ENCODE assay signal across 22 cellular contexts in the genomic region with DNA sequence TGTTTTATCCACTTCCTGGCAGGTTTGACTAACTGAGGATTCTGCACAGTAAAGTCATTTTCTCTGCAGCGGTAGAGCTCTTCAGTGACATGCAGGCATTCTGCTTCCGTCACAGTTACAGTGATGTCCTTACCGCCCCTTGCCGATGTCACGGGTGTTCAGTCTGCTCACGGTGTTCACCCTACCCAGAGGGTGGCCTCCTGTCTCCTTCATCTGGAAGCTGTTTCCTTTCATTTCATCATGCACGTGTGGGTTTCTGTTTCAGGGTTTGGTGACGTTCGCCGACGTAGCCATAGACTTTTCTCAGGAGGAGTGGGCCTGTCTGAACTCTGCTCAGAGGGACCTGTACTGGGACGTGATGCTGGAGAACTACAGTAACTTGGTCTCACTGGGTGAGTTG. TPM values are rescaled to one million over a fixed set of nuclear protein-coding genes. Genes with fewer than 3 reads are reported as not detected.
A peak's percentile ranks its signal among the peaks of the same experiment; 100 is the strongest.
DNase-seq lines count a peak whose midpoint lies in the region; ATAC-seq, FAIRE-seq and TF ChIP-seq lines count a peak whose summit lies in the region.
"Had no signal": no experiment of that assay in that cellular context is flagged by ENCODE, and none has a peak within 500 bp of the region (broad histone marks: within the 10 kb centered on the region; RNA-seq: fewer than 3 reads in every experiment).

No MANE protein-coding gene starts in this region.

- no peaks in the 10 kb centered on the region for H3K9me1 ChIP-seq in K562 (ENCODE audit: control insufficient read depth, insufficient read depth, low read length)

- H3K4me1 Mint-ChIP-seq in natural killer cell, result peaks cover 0 to 11% of the 10 kb centered on the region in 2 donors
- peaks cover 5% of the 10 kb centered on the region in 2 donors for H3K4me1 Mint-ChIP-seq in natural killer cell treated with Interleukin-12 subunit alpha and Interleukin-12 subunit beta and Interleukin-15 and Interleukin-18, amount 100 ng/mL, for 72 hours (ENCODE audit: low read depth in 2 of 2)
- H3K4me1 Mint-ChIP-seq in neural crest cell, result no peaks in the 10 kb centered on the region

- intact Hi-C loops in natural killer cell (cut with micrococcal nuclease) (no loop called here), K562 (cut with micrococcal nuclease) (no loop called here)

- H3K9ac ChIP-seq in K562 (ENCODE audit: insufficient read depth in 1 of 2, low read depth in 2 of 2, low read length in 2 of 2), result no peak overlapping the region

- no peak for TF ChIP-seq RAD21 in K562 (CRISPR knock-in tag; conservative IDR thresholded peaks at IDR 0.05 in 1 of 2, IDR thresholded peaks at IDR 0.05 in 1 of 2)

- BruUV-seq in K562 (replicated peaks; lab: Mats Ljungman, UMichigan), result no TSS peak

- H3K9me3 ChIP-seq in K562 (replicated peaks; ENCODE audit: control insufficient read depth, insufficient read depth, low read depth, low read length), result no peaks in the 10 kb centered on the region

- no peak overlapping the region for H3K4me3 ChIP-seq in K562

- DNase-seq in natural killer cell (no peak), K562 (ENCODE audit: extremely low read depth in 1 of 4, low spot score in 3 of 4) (no peak), neural crest cell (ENCODE audit: low read depth, low spot score) (no peak), Kasumi-1 (lab: John Stamatoyannopoulos, UW) (no peak), HPDE6-E6E7 (ENCODE audit: extremely low spot score) (no peak)
- no peak for DNase-seq in natural killer cell treated with Interleukin-12 subunit alpha and Interleukin-12 subunit beta and Interleukin-15 and Interleukin-18, amount 100 ng/mL, for 72 hours (ENCODE audit: low spot score)
- DNase-seq: EL, GF-D8, KBM-7, NCI-H1105, NCI-H146, NCI-H2029 treated with DMSO at 0.1 percent for 48 hours, NCI-H226, NCI-H510A treated with DMSO at 0.1 percent for 48 hours, NCI-H774 had no signal

- H3K27me3 Mint-ChIP-seq in natural killer cell (ENCODE audit: low read depth in 2 of 2) (no peaks in the 10 kb centered on the region), neural crest cell (ENCODE audit: low read depth) (no peaks in the 10 kb centered on the region)
- no peaks in the 10 kb centered on the region for H3K27me3 Mint-ChIP-seq in natural killer cell treated with Interleukin-12 subunit alpha and Interleukin-12 subunit beta and Interleukin-15 and Interleukin-18, amount 100 ng/mL, for 72 hours

- H3K4me3 Mint-ChIP-seq in natural killer cell, result peak overlapping the region; percentile 2
- H3K4me3 Mint-ChIP-seq in natural killer cell treated with Interleukin-12 subunit alpha and Interleukin-12 subunit beta and Interleukin-15 and Interleukin-18, amount 100 ng/mL, for 72 hours, result no peak overlapping the region
- H3K4me3 Mint-ChIP-seq in neural crest cell, result no peak overlapping the region

- 2% methylated on average over 12 of the region's 12 CpGs for WGBS in K562 (ENCODE audit: insufficient coverage, low coverage, missing lambda C conversion rate)

- H3K9me3 Mint-ChIP-seq in natural killer cell, result peaks cover 0 to 2% of the 10 kb centered on the region in 2 donors
- peaks cover 9% of the 10 kb centered on the region for H3K9me3 Mint-ChIP-seq in natural killer cell treated with Interleukin-12 subunit alpha and Interleukin-12 subunit beta and Interleukin-15 and Interleukin-18, amount 100 ng/mL, for 72 hours
- H3K9me3 Mint-ChIP-seq in neural crest cell, result peaks cover 3% of the 10 kb centered on the region

- no peak for TF ChIP-seq CTCF in natural killer cell (IDR thresholded peaks at IDR 0.05)
- TF ChIP-seq CTCF in K562 (IDR thresholded peaks at IDR 0.05 in 2 of 3, conservative IDR thresholded peaks at IDR 0.05 in 1 of 3; ENCODE audit: insufficient read depth in 2 of 3, low read depth in 1 of 3, low read length in 3 of 3), result no peak
- TF ChIP-seq CTCF in neural crest cell (conservative IDR thresholded peaks at IDR 0.05), result no peak

- peak; percentile 53; the same call in 1 of the 2 replicates for TF ChIP-seq EP300 in K562 (IDR thresholded peaks at IDR 0.05; ENCODE audit: low read length)

- POLR2A ChIA-PET in K562 (lab: Yijun Ruan, JAX), result no interaction called here

- no peaks in the 10 kb centered on the region for H4K20me1 ChIP-seq in K562 (replicated peaks; ENCODE audit: control insufficient read depth, insufficient read depth, low read length)

- H3K4me1 ChIP-seq in K562 (replicated peaks in 1 of 2; ENCODE audit: control insufficient read depth in 2 of 2, insufficient read depth in 2 of 2, low read length in 2 of 2), result no peaks in the 10 kb centered on the region; a peak in 1 of 5 replicates

- H2AFZ ChIP-seq in K562 (ENCODE audit: low read depth, low read length), result no peak overlapping the region

- CTCF ChIA-PET in K562 (lab: Yijun Ruan, JAX; ENCODE audit: low intra/inter-chr PET ratio), result no interaction called here

- FAIRE-seq in K562 (lab: Jason Lieb, UNC), result no peak
- FAIRE-seq: A204.1, GM19239, H54 had no signal

- in situ Hi-C loops in K562 (cut with MboI), result no loop called here

- H3K27ac ChIP-seq in K562 (ENCODE audit: extremely low read depth, low read depth, low read length), result no peak overlapping the region
- H3K27ac ChIP-seq: C4-2B had no signal

- H3K36me3 Mint-ChIP-seq in natural killer cell (peaks cover 22% of the 10 kb centered on the region), neural crest cell (ENCODE audit: low read depth) (peaks cover 30% of the 10 kb centered on the region)
- H3K36me3 Mint-ChIP-seq in natural killer cell treated with Interleukin-12 subunit alpha and Interleukin-12 subunit beta and Interleukin-15 and Interleukin-18, amount 100 ng/mL, for 72 hours, result peaks cover 29% of the 10 kb centered on the region

- no peaks in the 10 kb centered on the region for H3K79me2 ChIP-seq in K562 (ENCODE audit: control insufficient read depth, insufficient read depth, low read length)

- H3K27ac Mint-ChIP-seq in natural killer cell (no peak overlapping the region), neural crest cell (ENCODE audit: unreplicated experiment) (peak overlapping the region; percentile 40)
- H3K27ac Mint-ChIP-seq in natural killer cell treated with Interleukin-12 subunit alpha and Interleukin-12 subunit beta and Interleukin-15 and Interleukin-18, amount 100 ng/mL, for 72 hours, result no peak overlapping the region

- H3K4me2 ChIP-seq in K562 (ENCODE audit: insufficient read depth, low read length), result peak overlapping the region; percentile 41

- no peak for TF ChIP-seq POLR2A in K562 (conservative IDR thresholded peaks at IDR 0.05)

- H3K27me3 ChIP-seq in K562 (ENCODE audit: control insufficient read depth in 2 of 2, insufficient read depth in 2 of 2, low read length in 2 of 2), result peaks cover 0 to 9% of the 10 kb centered on the region in 2 experiments; a peak in 2 of 5 replicates

- no peaks in the 10 kb centered on the region for H3K36me3 ChIP-seq in K562 (ENCODE audit: control insufficient read depth, insufficient read depth, low read length)

- no peak for ATAC-seq in natural killer cell
- no peak for ATAC-seq in natural killer cell treated with Interleukin-12 subunit alpha and Interleukin-12 subunit beta and Interleukin-15 and Interleukin-18, amount 100 ng/mL, for 72 hours
- ATAC-seq in K562, result peak; percentile 73
- no peak for ATAC-seq in HG03039 (IDR thresholded peaks at IDR 0.05; ENCODE audit: unreplicated experiment)
- ATAC-seq: Panc1, SK-N-SH treated with all-trans-retinoic acid at 6 μM for 48 hours had no signal

RNA-seq across cellular contexts. Expression of gene ZNF331, which starts 33.4 kb away (rescaled TPM):
- total RNA-seq in natural killer cell (100 to 1,000 TPM; 153 to 245 (median 204) TPM), K562 (2014; rRNA removed) (0.50 and 1.6 TPM in 2 replicates), K562 (2014; rRNA removed; fragmentation: Illumina TruSeq; extraction: Trizol) (0.76 and 0.86 TPM in 2 replicates), K562 (2015; rRNA removed; fragmentation: Illumina TruSeq; extraction: Trizol) (1.5 TPM in 2 replicates), K562 (2021) (1.4 and 1.7 TPM in 2 replicates), neural crest cell (36.6 and 41.7 TPM in 2 replicates)
- 10 to 100 TPM; 12.0 to 15.1 TPM for total RNA-seq in natural killer cell treated with Interleukin-12 subunit alpha and Interleukin-12 subunit beta and Interleukin-15 and Interleukin-18, amount 100 ng/mL, for 72 hours
- 1.7 and 5.8 TPM in 2 replicates for total RNA-seq in K562 (2011; cell fraction: chromatin; rRNA removed; ENCODE audit: low replicate concordance)
- total RNA-seq in K562 (2011; cell fraction: nucleolus; rRNA removed), result 5.1 and 6.2 TPM in 2 replicates
- 3.1 and 3.3 TPM in 2 replicates for total RNA-seq in K562 (2011; cell fraction: nucleoplasm; rRNA removed)
- polyA plus RNA-seq in K562 (2011; rRNA removed) (0.28 and 0.70 TPM in 2 replicates), K562 (2014; fragmentation: Illumina TruSeq; extraction: Trizol) (1.8 and 2.0 TPM in 2 replicates), K562 (2014; fragmentation: Nextera tagmentation; extraction: Ambion mirVana) (under 1 TPM; 0.23 to 0.69 TPM), K562 (2014; rRNA removed) (2.7 and 4.8 TPM in 2 replicates)
- polyA plus RNA-seq in K562 (2011; cell fraction: cytosol; rRNA removed), result 0.55 and 0.56 TPM in 2 replicates
- 1.8 and 4.5 TPM in 2 replicates for polyA plus RNA-seq in K562 (2011; cell fraction: nucleus; rRNA removed)
- 1.5 and 16.3 TPM in 2 replicates for polyA plus RNA-seq in K562 (2012)
- polyA minus RNA-seq in K562 (2011; rRNA and poly(A)+ RNA removed), result 0.33 and 0.60 TPM in 2 replicates
- not detected in 2 replicates for polyA minus RNA-seq in K562 (2011; cell fraction: cytosol; rRNA and poly(A)+ RNA removed)
- 0.33 and 0.94 TPM in 2 replicates for polyA minus RNA-seq in K562 (2011; cell fraction: nucleus; rRNA and poly(A)+ RNA removed)
